ENCODE assay signal across 8 cellular contexts in genomic region chr12:62604856-62605255, GRCh38.
A peak's percentile ranks its signal among the peaks of the same experiment; 100 is the strongest.
DNase-seq lines count a peak whose midpoint lies in the region; ATAC-seq and TF ChIP-seq lines count a peak whose summit lies in the region.

No MANE protein-coding gene starts in this region.

- H3K27ac ChIP-seq in effector memory CD4-positive, alpha-beta T cell (ENCODE audit: insufficient read depth, low read length, poor library complexity, severe bottlenecking), result peak overlapping the region; percentile 100
- no peak overlapping the region for H3K27ac ChIP-seq in ovary

- TF ChIP-seq CTCF in ovary (IDR thresholded peaks at IDR 0.05) (no peak), GM20000 (IDR thresholded peaks at IDR 0.05; ENCODE audit: extremely low read depth, missing control alignments) (no peak)

- TF ChIP-seq POLR2A in ovary (IDR thresholded peaks at IDR 0.05), result no peak

- H3K9me3 ChIP-seq in effector memory CD4-positive, alpha-beta T cell (ENCODE audit: control insufficient read depth, low read length), result no peaks in the 10 kb centered on the region
- no peaks in the 10 kb centered on the region for H3K9me3 ChIP-seq in ovary

- peak overlapping the region; percentile 76 for H3K4me3 ChIP-seq in effector memory CD4-positive, alpha-beta T cell (ENCODE audit: insufficient read depth, low read depth, low read length, poor library complexity, severe bottlenecking)
- peak overlapping the region; percentile 54 for H3K4me3 ChIP-seq in ovary

- H3K4me1 ChIP-seq in effector memory CD4-positive, alpha-beta T cell (ENCODE audit: control insufficient read depth, insufficient read depth, low read length, poor library complexity, severe bottlenecking), result peaks cover 8% of the 10 kb centered on the region
- peaks cover 1% of the 10 kb centered on the region for H3K4me1 ChIP-seq in ovary (ENCODE audit: insufficient read depth)

- H3K27me3 ChIP-seq in effector memory CD4-positive, alpha-beta T cell (replicated peaks; ENCODE audit: control insufficient read depth, insufficient read depth, low read length, poor library complexity, severe bottlenecking), result no peaks in the 10 kb centered on the region
- H3K27me3 ChIP-seq in ovary, result no peaks in the 10 kb centered on the region

- 14 to 30% (median 21%) methylated on average over 4 of the region's 4 CpGs for WGBS in ovary, 3 donors

- H3K36me3 ChIP-seq in effector memory CD4-positive, alpha-beta T cell (ENCODE audit: control insufficient read depth, insufficient read depth, low read length), result no peaks in the 10 kb centered on the region
- H3K36me3 ChIP-seq in ovary, result no peaks in the 10 kb centered on the region

- intact Hi-C loops in ovary (cut with DNase I), result loop anchor here in 3 of 4 donors (5.0 to 10.0 kb wide), 2 partner anchors 190 to 192 kb away; no protein-coding TSS in a partner anchor

- no peak for TF ChIP-seq EP300 in ovary (IDR thresholded peaks at IDR 0.05)

- no peak for ATAC-seq in GM18520 (IDR thresholded peaks at IDR 0.05; ENCODE audit: unreplicated experiment)
- no peak for ATAC-seq in HG02588 (IDR thresholded peaks at IDR 0.05; ENCODE audit: unreplicated experiment)
- ATAC-seq in HG02870 (IDR thresholded peaks at IDR 0.05; ENCODE audit: unreplicated experiment), result no peak

- DNase-seq in EL (peak; percentile 43), OCI-M1 (lab: John Stamatoyannopoulos, UW) (peak; percentile 31), ovary (no peak), GM20000 (ENCODE audit: low spot score) (no peak)
- DNase-seq in effector memory CD4-positive, alpha-beta T cell, result peak in 2 of 3 donors; percentile 6 to 15

Comparison
In these comparisons a context has a peak if more than half of its experiments do, and no peak if none do; other contexts are left out.
1. DNase-seq: peak in EL (single experiment), OCI-M1 (single experiment) and effector memory CD4-positive, alpha-beta T cell (2 of 3); none in ovary (0 of 5) and GM20000 (single experiment).